ENCODE assay signal across 9 cellular contexts in the genomic region with DNA sequence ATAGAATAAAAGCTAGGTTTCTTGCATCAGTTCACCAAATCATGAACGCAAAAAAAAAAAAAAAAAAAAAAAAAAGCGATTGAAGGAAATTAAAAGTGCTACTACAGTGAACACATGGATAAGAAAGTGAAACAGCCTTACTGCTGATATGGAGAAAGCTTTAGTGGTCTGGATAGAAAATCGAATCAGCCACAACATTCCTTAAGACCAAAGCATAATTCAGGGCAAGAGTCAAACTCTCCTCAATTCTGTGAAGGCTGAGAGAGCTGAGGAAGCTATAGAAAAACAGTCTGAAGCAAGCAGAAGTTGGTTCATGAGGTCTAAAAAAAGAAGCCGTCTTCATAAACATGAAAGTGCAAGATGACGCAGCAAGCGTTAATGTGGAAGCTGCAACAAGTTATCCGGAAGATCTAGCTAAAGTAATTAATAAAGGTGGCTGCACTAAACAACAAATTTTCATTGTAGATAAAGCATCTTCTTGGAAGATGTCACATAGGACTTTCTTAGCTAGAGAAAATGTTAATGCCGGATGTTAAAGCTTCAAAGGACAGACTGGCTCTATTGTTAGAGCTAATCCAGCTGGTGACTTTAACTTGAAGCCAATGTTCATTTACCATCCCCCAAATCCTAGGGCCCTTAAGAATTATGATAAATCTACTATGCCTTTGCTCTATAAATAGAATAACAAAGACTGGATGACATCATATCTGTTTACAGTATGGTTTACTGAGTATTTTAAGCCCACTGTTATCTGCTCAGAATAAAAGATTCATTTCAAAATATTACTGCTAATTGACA. TPM values are rescaled to one million over a fixed set of nuclear protein-coding genes. Genes with fewer than 3 reads are reported as not detected.
A peak's percentile ranks its signal among the peaks of the same experiment; 100 is the strongest.
DNase-seq lines count a peak whose midpoint lies in the region; ATAC-seq, FAIRE-seq and TF ChIP-seq lines count a peak whose summit lies in the region.
"Had no signal": no experiment of that assay in that cellular context is flagged by ENCODE, and none has a peak within 500 bp of the region (broad histone marks: within the 10 kb centered on the region; RNA-seq: fewer than 3 reads in every experiment).

No MANE protein-coding gene starts in this region.

- no peak for ATAC-seq in activated CD8-positive, alpha-beta T cell treated with anti-CD3 and anti-CD28 coated beads for 36 hours
- no peak for ATAC-seq in GM19463 (IDR thresholded peaks at IDR 0.05; ENCODE audit: unreplicated experiment)

- H3K4me1 ChIP-seq in kidney (ENCODE audit: control insufficient read depth in 1 of 2, insufficient read depth in 1 of 2, low read depth in 1 of 2, low read length in 2 of 2) (peaks cover 2 to 14% of the 10 kb centered on the region in 2 donors), urinary bladder (ENCODE audit: insufficient read depth) (no peaks in the 10 kb centered on the region)

- H3K36me3 ChIP-seq in kidney (ENCODE audit: control insufficient read depth in 1 of 2, insufficient read depth in 2 of 2, low read length in 2 of 2) (no peaks in the 10 kb centered on the region), urinary bladder (ENCODE audit: insufficient read depth) (no peaks in the 10 kb centered on the region)

- no peak for FAIRE-seq in kidney (lab: Jason Lieb, UNC)

- H3K4me3 Mint-ChIP-seq in activated naive CD4-positive, alpha-beta T cell treated with anti-CD3 and anti-CD28 coated beads for 36 hours, result peak overlapping the region; percentile 34
- H3K4me3 Mint-ChIP-seq in activated CD8-positive, alpha-beta T cell treated with anti-CD3 and anti-CD28 coated beads for 36 hours, result peak overlapping the region; percentile 48
- H3K4me3 Mint-ChIP-seq in endothelial cell (ENCODE audit: unreplicated experiment), result no peak overlapping the region

- no peaks in the 10 kb centered on the region for H3K36me3 Mint-ChIP-seq in activated naive CD4-positive, alpha-beta T cell treated with anti-CD3 and anti-CD28 coated beads for 36 hours (ENCODE audit: low read depth)
- H3K36me3 Mint-ChIP-seq in activated CD8-positive, alpha-beta T cell treated with anti-CD3 and anti-CD28 coated beads for 36 hours (ENCODE audit: low read depth), result no peaks in the 10 kb centered on the region
- H3K36me3 Mint-ChIP-seq in endothelial cell (ENCODE audit: low read depth, unreplicated experiment), result no peaks in the 10 kb centered on the region

- peak overlapping the region; percentile 13 to 44 for H3K27ac ChIP-seq in kidney (ENCODE audit: low read depth in 2 of 2, low read length in 2 of 2)
- peak overlapping the region; percentile 50 for H3K27ac ChIP-seq in urinary bladder (ENCODE audit: low read depth)
- H3K27ac ChIP-seq: C4-2B had no signal

- no peaks in the 10 kb centered on the region for H3K9me3 Mint-ChIP-seq in activated naive CD4-positive, alpha-beta T cell treated with anti-CD3 and anti-CD28 coated beads for 36 hours
- no peaks in the 10 kb centered on the region for H3K9me3 Mint-ChIP-seq in activated CD8-positive, alpha-beta T cell treated with anti-CD3 and anti-CD28 coated beads for 36 hours
- no peaks in the 10 kb centered on the region for H3K9me3 Mint-ChIP-seq in endothelial cell (ENCODE audit: unreplicated experiment)

- intact Hi-C loops in activated naive CD4-positive, alpha-beta T cell treated with anti-CD3 and anti-CD28 coated beads for 36 hours (cut with micrococcal nuclease), result no loop called here
- intact Hi-C loops in activated CD8-positive, alpha-beta T cell treated with anti-CD3 and anti-CD28 coated beads for 36 hours (cut with micrococcal nuclease), result no loop called here
- intact Hi-C loops in kidney (cut with DNase I), result no loop called here

- POLR2A ChIA-PET in activated CD8-positive, alpha-beta T cell treated with anti-CD3 and anti-CD28 coated beads for 36 hours (lab: Charles Lee), result no interaction called here

- peak overlapping the region in 1 of 2 donors; percentile 27 for H3K9ac ChIP-seq in kidney (ENCODE audit: low read length in 2 of 2)

- no peaks in the 10 kb centered on the region for H3K9me3 ChIP-seq in kidney (ENCODE audit: control insufficient read depth in 1 of 2, low read length in 2 of 2)

- peak overlapping the region; percentile 33 to 39 for H3K4me3 ChIP-seq in kidney (ENCODE audit: low read length in 2 of 2)
- H3K4me3 ChIP-seq in urinary bladder (ENCODE audit: low read depth, low read length), result peak overlapping the region; percentile 18

- 39% methylated on average over 8 of the region's 8 CpGs for whole genome bisulfite sequencing in urinary bladder

- CTCF ChIA-PET in activated naive CD4-positive, alpha-beta T cell treated with anti-CD3 and anti-CD28 coated beads for 36 hours (lab: Charles Lee), result interaction anchor here (0.9 kb wide), 1 partner anchor 140 kb away, joined by 3 read pairs; no protein-coding TSS in a partner anchor
- CTCF ChIA-PET in activated CD8-positive, alpha-beta T cell treated with anti-CD3 and anti-CD28 coated beads for 36 hours (lab: Charles Lee), result interaction anchor here (0.6 to 1.2 kb wide), 2 partner anchors 9 to 11 kb away, joined by 3 to 4 read pairs; no protein-coding TSS in a partner anchor

- peaks cover 20% of the 10 kb centered on the region for H3K27me3 Mint-ChIP-seq in activated naive CD4-positive, alpha-beta T cell treated with anti-CD3 and anti-CD28 coated beads for 36 hours (ENCODE audit: low read depth)
- H3K27me3 Mint-ChIP-seq in activated CD8-positive, alpha-beta T cell treated with anti-CD3 and anti-CD28 coated beads for 36 hours, result peaks cover 24% of the 10 kb centered on the region
- H3K27me3 Mint-ChIP-seq in endothelial cell (ENCODE audit: unreplicated experiment), result no peaks in the 10 kb centered on the region

- H3K4me1 Mint-ChIP-seq in activated naive CD4-positive, alpha-beta T cell treated with anti-CD3 and anti-CD28 coated beads for 36 hours (ENCODE audit: low read depth), result peaks cover 8% of the 10 kb centered on the region
- H3K4me1 Mint-ChIP-seq in activated CD8-positive, alpha-beta T cell treated with anti-CD3 and anti-CD28 coated beads for 36 hours (ENCODE audit: low read depth), result peaks cover 4% of the 10 kb centered on the region
- peaks cover 4% of the 10 kb centered on the region for H3K4me1 Mint-ChIP-seq in endothelial cell (ENCODE audit: unreplicated experiment)

- TF ChIP-seq CTCF in activated CD8-positive, alpha-beta T cell treated with anti-CD3 and anti-CD28 coated beads for 36 hours (IDR thresholded peaks at IDR 0.05), result no peak
- no peak for TF ChIP-seq CTCF in kidney (IDR thresholded peaks at IDR 0.05; ENCODE audit: borderline replicate concordance, extremely low read depth, insufficient read depth)
- TF ChIP-seq CTCF in endothelial cell (IDR thresholded peaks at IDR 0.05; ENCODE audit: unreplicated experiment), result no peak

- no peak for DNase-seq in activated naive CD4-positive, alpha-beta T cell treated with anti-CD3 and anti-CD28 coated beads for 36 hours
- no peak for DNase-seq in activated naive CD4-positive, alpha-beta T cell (lab: John Stamatoyannopoulos, UW)
- DNase-seq in activated CD8-positive, alpha-beta T cell treated with anti-CD3 and anti-CD28 coated beads for 36 hours, result no peak
- DNase-seq in kidney, result no peak
- no peak for DNase-seq in endothelial cell (ENCODE audit: low spot score)
- DNase-seq in NCI-H446 treated with DMSO at 0.1 percent for 48 hours (lab: John Stamatoyannopoulos, UW), result no peak

- H3K27ac Mint-ChIP-seq in activated naive CD4-positive, alpha-beta T cell treated with anti-CD3 and anti-CD28 coated beads for 36 hours, result no peak overlapping the region
- H3K27ac Mint-ChIP-seq in activated CD8-positive, alpha-beta T cell treated with anti-CD3 and anti-CD28 coated beads for 36 hours, result no peak overlapping the region
- H3K27ac Mint-ChIP-seq in endothelial cell (ENCODE audit: unreplicated experiment), result no peak overlapping the region

RNA-seq across cellular contexts. Expression of a gene that starts 19.2 kb away (rescaled TPM):
- not detected for total RNA-seq in activated naive CD4-positive, alpha-beta T cell treated with anti-CD3 and anti-CD28 coated beads for 36 hours
- not detected for total RNA-seq in activated CD8-positive, alpha-beta T cell treated with anti-CD3 and anti-CD28 coated beads for 36 hours
- total RNA-seq in kidney (103 TPM), urinary bladder (12.7 TPM), endothelial cell (ENCODE audit: unreplicated experiment) (1.5 TPM)
- polyA plus RNA-seq in kidney (ENCODE audit: insufficient read depth, low read depth, low replicate concordance) (57.2 TPM), urinary bladder (9.8 TPM)
